12 cellular contexts compared by ENCODE assay signal in genomic region chr3:13235079-13235478, GRCh38.
DNase-seq lines count a peak whose midpoint lies in the region; ATAC-seq lines count a peak whose summit lies in the region.
"Had no signal": no experiment of that assay in that cellular context is flagged by ENCODE, and none has a peak within 500 bp of the region (broad histone marks: within the 10 kb centered on the region; RNA-seq: fewer than 3 reads in every experiment).

No MANE protein-coding gene starts in this region.

- H3K27me3 Mint-ChIP-seq in activated naive CD4-positive, alpha-beta T cell treated with anti-CD3 and anti-CD28 coated beads, Interleukin-2, amount 10 ng/mL, durations not matched to agents 7 days and 5 days: peaks cover 80% of the 10 kb centered on the region
- H3K27me3 Mint-ChIP-seq in stimulated activated naive B cell treated with anti-CD40 and anti-IgM and Interleukin-4, amounts not matched to agents 10 μg/mL and 1 μg/mL and 100 μg/mL, for 72 hours: peaks cover 20 to 34% of the 10 kb centered on the region in 2 donors

- no peaks in the 10 kb centered on the region for H3K9me3 Mint-ChIP-seq in activated naive CD4-positive, alpha-beta T cell treated with anti-CD3 and anti-CD28 coated beads, Interleukin-2, amount 10 ng/mL, durations not matched to agents 7 days and 5 days
- no peaks in the 10 kb centered on the region for H3K9me3 Mint-ChIP-seq in activated naive CD4-positive, alpha-beta T cell treated with anti-CD3 and anti-CD28 coated beads, Interleukin-2, amount 50 U/mL, for 72 hours
- H3K9me3 Mint-ChIP-seq in stimulated activated naive B cell treated with anti-CD40 and anti-IgM and Interleukin-4, amounts not matched to agents 10 μg/mL and 1 μg/mL and 100 μg/mL, for 72 hours: no peaks in the 10 kb centered on the region
- H3K9me3 Mint-ChIP-seq: CD4-positive, CD25-positive, alpha-beta regulatory T cell; neural crest cell had no signal

- CTCF ChIA-PET in activated naive CD4-positive, alpha-beta T cell treated with anti-CD3 and anti-CD28 coated beads, Interleukin-2, amount 10 ng/mL, durations not matched to agents 7 days and 5 days (lab: Charles Lee): no interaction called here

- H3K36me3 Mint-ChIP-seq in activated naive CD4-positive, alpha-beta T cell treated with anti-CD3 and anti-CD28 coated beads, Interleukin-2, amount 10 ng/mL, durations not matched to agents 7 days and 5 days: no peaks in the 10 kb centered on the region
- no peaks in the 10 kb centered on the region for H3K36me3 Mint-ChIP-seq in activated naive CD4-positive, alpha-beta T cell treated with anti-CD3 and anti-CD28 coated beads, Interleukin-2, amount 50 U/mL, for 72 hours
- no peaks in the 10 kb centered on the region for H3K36me3 Mint-ChIP-seq in stimulated activated naive B cell treated with anti-CD40 and anti-IgM and Interleukin-4, amounts not matched to agents 10 μg/mL and 1 μg/mL and 100 μg/mL, for 72 hours
- H3K36me3 Mint-ChIP-seq: CD4-positive, CD25-positive, alpha-beta regulatory T cell had no signal

- DNase-seq in activated naive CD4-positive, alpha-beta T cell treated with anti-CD3 and anti-CD28 coated beads, Interleukin-2, amount 10 ng/mL, durations not matched to agents 7 days and 5 days: peak; percentile 58
- DNase-seq in activated naive CD4-positive, alpha-beta T cell treated with anti-CD3 and anti-CD28 coated beads, Interleukin-2, amount 50 U/mL, for 72 hours (ENCODE audit: low spot score in 2 of 2): no peak
- peak; percentile 49 for DNase-seq in UCSD-AML1 (lab: John Stamatoyannopoulos, UW; ENCODE audit: unreplicated experiment)
- no peak for DNase-seq in stimulated activated naive B cell treated with anti-CD40 and anti-IgM and Interleukin-4, amounts not matched to agents 10 μg/mL and 1 μg/mL and 100 μg/mL, for 72 hours
- no peak for DNase-seq in NCI-H510A treated with DMSO at 0.1 percent for 48 hours (lab: John Stamatoyannopoulos, UW)
- DNase-seq in RKO (ENCODE audit: low spot score): no peak
- DNase-seq: effector CD4-positive, alpha-beta T cell; stimulated activated CD4-positive, alpha-beta T cell treated with anti-CD3 and anti-CD28 coated beads, Interleukin-4, amount 100 ng/mL, for 24 hours had no signal

- H3K4me1 Mint-ChIP-seq in activated naive CD4-positive, alpha-beta T cell treated with anti-CD3 and anti-CD28 coated beads, Interleukin-2, amount 10 ng/mL, durations not matched to agents 7 days and 5 days: peaks cover 34% of the 10 kb centered on the region
- H3K4me1 Mint-ChIP-seq in stimulated activated naive B cell treated with anti-CD40 and anti-IgM and Interleukin-4, amounts not matched to agents 10 μg/mL and 1 μg/mL and 100 μg/mL, for 72 hours: peaks cover 34 to 41% of the 10 kb centered on the region in 2 donors

- no peak for ATAC-seq in activated naive CD4-positive, alpha-beta T cell treated with anti-CD3 and anti-CD28 coated beads, Interleukin-2, amount 50 U/mL, for 72 hours
- peak; percentile 78 for ATAC-seq in HG03108 (IDR thresholded peaks at IDR 0.05; ENCODE audit: unreplicated experiment)
- peak; percentile 71 to 75 for ATAC-seq in stimulated activated naive B cell treated with anti-CD40 and anti-IgM and Interleukin-4, amounts not matched to agents 10 μg/mL and 1 μg/mL and 100 μg/mL, for 72 hours (replicated peaks)
- ATAC-seq in GM19467 (IDR thresholded peaks at IDR 0.05; ENCODE audit: unreplicated experiment): no peak

- no peak overlapping the region for H3K4me3 Mint-ChIP-seq in activated naive CD4-positive, alpha-beta T cell treated with anti-CD3 and anti-CD28 coated beads, Interleukin-2, amount 10 ng/mL, durations not matched to agents 7 days and 5 days
- peak overlapping the region; percentile 30 to 49 for H3K4me3 Mint-ChIP-seq in stimulated activated naive B cell treated with anti-CD40 and anti-IgM and Interleukin-4, amounts not matched to agents 10 μg/mL and 1 μg/mL and 100 μg/mL, for 72 hours
- H3K4me3 Mint-ChIP-seq: neural crest cell had no signal

- peak overlapping the region; percentile 70 for H3K27ac Mint-ChIP-seq in activated naive CD4-positive, alpha-beta T cell treated with anti-CD3 and anti-CD28 coated beads, Interleukin-2, amount 10 ng/mL, durations not matched to agents 7 days and 5 days
- H3K27ac Mint-ChIP-seq in activated naive CD4-positive, alpha-beta T cell treated with anti-CD3 and anti-CD28 coated beads, Interleukin-2, amount 50 U/mL, for 72 hours: no peak overlapping the region
- no peak overlapping the region for H3K27ac Mint-ChIP-seq in stimulated activated naive B cell treated with anti-CD40 and anti-IgM and Interleukin-4, amounts not matched to agents 10 μg/mL and 1 μg/mL and 100 μg/mL, for 72 hours

Comparison
In these comparisons a context has a peak if more than half of its experiments do, and no peak if none do; other contexts are left out.
1. DNase-seq: peak in activated naive CD4-positive, alpha-beta T cell treated with anti-CD3 and anti-CD28 coated beads, Interleukin-2, amount 10 ng/mL, durations not matched to agents 7 days and 5 days (single experiment) and UCSD-AML1 (single experiment); none in activated naive CD4-positive, alpha-beta T cell treated with anti-CD3 and anti-CD28 coated beads, Interleukin-2, amount 50 U/mL, for 72 hours (0 of 2), stimulated activated naive B cell treated with anti-CD40 and anti-IgM and Interleukin-4, amounts not matched to agents 10 μg/mL and 1 μg/mL and 100 μg/mL, for 72 hours (single experiment), NCI-H510A treated with DMSO at 0.1 percent for 48 hours (single experiment) and RKO (single experiment).
2. ATAC-seq: peak in HG03108 (single experiment) and stimulated activated naive B cell treated with anti-CD40 and anti-IgM and Interleukin-4, amounts not matched to agents 10 μg/mL and 1 μg/mL and 100 μg/mL, for 72 hours (2 of 2); none in activated naive CD4-positive, alpha-beta T cell treated with anti-CD3 and anti-CD28 coated beads, Interleukin-2, amount 50 U/mL, for 72 hours (0 of 2) and GM19467 (single experiment).